ENCODE assay signal across 18 cellular contexts in the genomic region with DNA sequence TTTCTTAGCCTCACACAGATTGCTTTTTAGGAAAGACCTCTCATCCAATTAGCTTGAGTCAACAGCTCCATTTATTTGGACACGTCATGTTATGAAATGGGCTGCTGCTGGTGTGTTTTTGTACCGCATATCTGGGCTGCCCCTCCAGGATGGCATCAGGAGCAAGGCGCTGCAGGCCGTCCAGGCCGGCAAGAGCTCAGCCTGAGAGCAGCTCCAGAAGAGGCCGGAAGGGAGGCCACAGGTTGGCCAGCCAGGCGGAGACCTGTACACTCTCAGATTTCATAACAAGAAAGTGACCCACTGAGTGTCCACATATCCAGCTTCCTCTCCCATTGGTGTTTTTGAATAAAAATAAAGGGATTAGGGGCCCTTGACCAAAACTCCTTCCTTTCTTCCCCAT. TPM values are rescaled to one million over a fixed set of nuclear protein-coding genes. Genes with fewer than 3 reads are reported as not detected.
A peak's percentile ranks its signal among the peaks of the same experiment; 100 is the strongest.
DNase-seq lines count a peak whose midpoint lies in the region; ATAC-seq and TF ChIP-seq lines count a peak whose summit lies in the region.
"Had no signal": no experiment of that assay in that cellular context is flagged by ENCODE, and none has a peak within 500 bp of the region (broad histone marks: within the 10 kb centered on the region; RNA-seq: fewer than 3 reads in every experiment).

No MANE protein-coding gene starts in this region.

- ATAC-seq in GM18868 (IDR thresholded peaks at IDR 0.05; ENCODE audit: unreplicated experiment) (no peak), GM21447 (IDR thresholded peaks at IDR 0.05; ENCODE audit: unreplicated experiment) (no peak)
- ATAC-seq: GM23338, HCT116 had no signal

- CTCF ChIA-PET in OCI-LY7 (lab: Charles Lee; ENCODE audit: unreplicated experiment): no interaction called here

- intact Hi-C loops in OCI-LY7 (cut with micrococcal nuclease; ENCODE audit: unreplicated experiment): no loop called here

- DNase-seq in Daoy (ENCODE audit: low read depth) (peak; percentile 23), NCI-H82 (lab: John Stamatoyannopoulos, UW) (peak; percentile 91), left kidney (ENCODE audit: low read depth, low spot score) (peak; percentile 57), OCI-LY7 (ENCODE audit: low spot score) (no peak)
- DNase-seq: C1 segment of cervical spinal cord; Calu3; CD4-positive, alpha-beta memory T cell; COR-L47; DMS53; DMS79 treated with DMSO at 0.1 percent for 48 hours; H9 had no signal

- H4K20me1 ChIP-seq in OCI-LY7 (ENCODE audit: insufficient read depth, low read length): no peaks in the 10 kb centered on the region

- H3K4me2 ChIP-seq in OCI-LY7 (ENCODE audit: low read length): no peak overlapping the region
- H3K4me2 ChIP-seq: GM23338 had no signal

- no peak overlapping the region for H2AFZ ChIP-seq in OCI-LY7 (ENCODE audit: low read length)
- H2AFZ ChIP-seq: GM23338 had no signal

- no peaks in the 10 kb centered on the region for H3K4me1 ChIP-seq in OCI-LY7 (ENCODE audit: insufficient read depth, low read length, poor library complexity, severe bottlenecking)

- no peak overlapping the region for H3K27ac ChIP-seq in OCI-LY7 (ENCODE audit: low read depth, low read length, poor library complexity, severe bottlenecking)

- POLR2A ChIA-PET in OCI-LY7 (lab: Charles Lee): no interaction called here

- H3K79me2 ChIP-seq in OCI-LY7 (ENCODE audit: insufficient read depth, low read depth, low read length): no peaks in the 10 kb centered on the region

- H3K4me3 ChIP-seq in OCI-LY7 (ENCODE audit: low read depth, low read length, poor library complexity, severe bottlenecking): no peak overlapping the region
- H3K4me3 ChIP-seq: GM23338 had no signal

- TF ChIP-seq CTCF in OCI-LY7 (conservative IDR thresholded peaks at IDR 0.05; ENCODE audit: low read length): no peak

- H3K9me2 ChIP-seq in OCI-LY7 (ENCODE audit: insufficient read depth, low read length): no peaks in the 10 kb centered on the region

- no TSS peak for BruUV-seq in OCI-LY7 (replicated peaks; lab: Mats Ljungman, UMichigan)

- H3K36me3 ChIP-seq in OCI-LY7 (ENCODE audit: insufficient read depth, low read length): no peaks in the 10 kb centered on the region

- no peaks in the 10 kb centered on the region for H3K9me3 ChIP-seq in OCI-LY7 (ENCODE audit: low read length)

RNA-seq across cellular contexts. Expression of a gene that starts 28.3 kb away (rescaled TPM):
- total RNA-seq in Daoy (2014; rRNA removed; shearing (Covaris generic)): 4.1 and 7.2 TPM in 2 replicates
- total RNA-seq in OCI-LY7 (2014; rRNA removed; shearing (Covaris generic)): not detected in 2 replicates
- total RNA-seq in OCI-LY7 (2022): not detected in 2 replicates
- total RNA-seq: A673; CD4-positive, alpha-beta memory T cell had no signal

RNA-seq across cellular contexts. Expression of a gene that starts 28.4 kb away (rescaled TPM):
- 8.0 and 9.0 TPM in 2 replicates for total RNA-seq in Daoy (2014; rRNA removed; shearing (Covaris generic))
- not detected in 2 replicates for total RNA-seq in OCI-LY7 (2014; rRNA removed; shearing (Covaris generic))
- not detected in 2 replicates for total RNA-seq in OCI-LY7 (2022)
- total RNA-seq: A673; CD4-positive, alpha-beta memory T cell had no signal

RNA-seq across cellular contexts. Expression of a gene that starts 30.7 kb away (rescaled TPM):
- total RNA-seq in Daoy (2014; rRNA removed; shearing (Covaris generic)): not detected in 2 replicates
- total RNA-seq in OCI-LY7 (2014; rRNA removed; shearing (Covaris generic)): not detected in 2 replicates
- not detected in 2 replicates for total RNA-seq in OCI-LY7 (2022)
- total RNA-seq: A172; A673; Calu3; CD4-positive, alpha-beta memory T cell; GM23338; H4; H9 had no signal

RNA-seq across cellular contexts. Expression of a gene that starts 45.4 kb away (rescaled TPM):
- total RNA-seq in Daoy (2014; rRNA removed; shearing (Covaris generic)): not detected in 2 replicates
- not detected in 2 replicates for total RNA-seq in OCI-LY7 (2014; rRNA removed; shearing (Covaris generic))
- not detected in 2 replicates for total RNA-seq in OCI-LY7 (2022)
- total RNA-seq: A172; A673; Calu3; CD4-positive, alpha-beta memory T cell; GM23338; H4; H9 had no signal
